In the genomic region with DNA sequence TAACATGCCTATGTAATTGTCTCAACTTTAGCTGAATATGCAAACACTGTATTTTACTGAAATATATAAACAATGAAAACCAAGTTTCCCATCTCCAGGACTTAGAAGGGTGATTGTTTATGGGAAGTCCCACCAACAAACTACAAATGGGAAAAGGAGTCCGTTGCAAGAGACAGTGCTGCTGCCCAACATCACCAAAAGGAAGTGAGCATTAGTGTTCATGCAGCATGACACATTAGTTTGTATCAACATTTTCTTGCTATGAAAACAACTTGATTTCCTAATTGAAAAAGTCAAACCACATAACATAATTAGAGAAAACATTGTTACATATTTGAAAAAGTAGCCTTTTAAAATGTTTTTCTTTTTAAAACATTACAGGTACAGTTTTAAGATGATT, we compare ENCODE assay signal across 17 cellular contexts.
"Had no signal": no experiment of that assay in that cellular context is flagged by ENCODE, and none has a peak within 500 bp of the region (broad histone marks: within the 10 kb centered on the region; RNA-seq: fewer than 3 reads in every experiment).

No MANE protein-coding gene starts in this region.

- H3K4me3 ChIP-seq: cardiac muscle cell, heart left ventricle, left lung, ovary had no signal

- DNase-seq: activated CD4-positive, alpha-beta T cell treated with anti-CD3 and anti-CD28 coated beads for 36 hours; activated CD8-positive, alpha-beta memory T cell treated with anti-CD3 and anti-CD28 coated beads, Interleukin-2, amount 50 U/mL, for 4 hours; activated CD8-positive, alpha-beta T cell treated with anti-CD3 and anti-CD28 coated beads for 36 hours; activated naive CD8-positive, alpha-beta T cell treated with anti-CD3 and anti-CD28 coated beads, Interleukin-2, amount 10 ng/mL, durations not matched to agents 7 days and 5 days; activated T-cell treated with anti-CD3 and anti-CD28 coated beads, Interleukin-2, amount 50 U/mL, for 72 hours; effector CD8-positive, alpha-beta T cell; foreskin melanocyte; heart left ventricle; left lung; ovary; stimulated activated CD4-positive, alpha-beta T cell treated with anti-CD3 and anti-CD28 coated beads, Interleukin-4, amount 100 ng/mL, for 24 hours; T-helper 1 cell; WERI-Rb-1 had no signal

- FAIRE-seq: astrocyte, colon, keratinocyte had no signal
